In the genomic region with DNA sequence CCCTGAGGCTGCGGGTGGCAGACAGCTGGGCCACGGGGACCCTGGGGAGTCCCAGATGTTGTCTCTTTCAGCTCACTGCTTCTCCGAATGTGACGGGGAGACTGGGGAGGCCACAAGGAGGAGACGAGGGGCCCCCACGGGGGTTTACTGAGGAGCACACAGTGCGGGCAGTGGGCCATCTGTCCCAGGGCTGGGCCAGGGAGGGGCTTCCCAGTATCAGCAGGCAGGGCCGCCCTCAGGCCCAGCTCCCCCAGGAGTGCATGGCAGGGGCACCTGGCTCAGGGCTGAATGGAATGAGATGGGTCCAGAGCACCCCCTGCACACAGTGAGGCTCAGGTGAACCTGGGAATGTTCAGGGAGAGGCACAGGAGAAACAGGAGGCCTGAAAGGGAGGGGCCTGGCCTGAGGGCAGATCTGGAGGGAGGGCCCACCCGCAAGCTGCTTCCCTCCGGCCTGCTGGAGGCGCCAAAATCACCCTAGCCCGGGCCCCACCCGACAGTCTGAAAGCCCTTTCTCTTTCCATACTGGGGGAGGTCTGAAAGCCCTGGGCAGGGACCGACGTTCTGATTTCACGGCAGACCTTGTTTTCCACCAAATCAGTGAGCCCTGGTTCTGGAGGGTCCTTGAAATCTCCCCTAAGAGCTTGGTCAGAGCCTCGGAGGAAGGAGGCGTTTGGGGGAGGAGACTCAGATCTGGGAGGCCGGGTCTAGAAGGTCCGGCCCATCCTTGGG, we compare ENCODE assay signal across 7 cellular contexts. TPM values are rescaled to one million over a fixed set of nuclear protein-coding genes. Genes with fewer than 3 reads are reported as not detected.
A peak's percentile ranks its signal among the peaks of the same experiment; 100 is the strongest.
DNase-seq lines count a peak whose midpoint lies in the region; ATAC-seq and TF ChIP-seq lines count a peak whose summit lies in the region.

No MANE protein-coding gene starts in this region.

- H3K36me3 ChIP-seq in SJSA1 (no peaks in the 10 kb centered on the region), sigmoid colon (no peaks in the 10 kb centered on the region)

- intact Hi-C loops in sigmoid colon (cut with DNase I): no loop called here

- H3K4me3 ChIP-seq in SJSA1 (peak overlapping the region; percentile 24), fibroblast of villous mesenchyme (ENCODE audit: low read depth, low read length) (peak overlapping the region; percentile 51), sigmoid colon (peak overlapping the region in 2 of 4 donors; percentile 4 to 16)

- 14 to 26% methylated on average over 20 of the region's 20 CpGs for WGBS in sigmoid colon, 2 donors

- H3K9me3 ChIP-seq in SJSA1 (replicated peaks) (no peaks in the 10 kb centered on the region), sigmoid colon (no peaks in the 10 kb centered on the region)

- H3K4me1 ChIP-seq in SJSA1 (replicated peaks) (peaks cover 50% of the 10 kb centered on the region), sigmoid colon (peaks cover 0 to 58% (median 50%) of the 10 kb centered on the region in 4 donors)

- TF ChIP-seq CTCF in fibroblast of villous mesenchyme (IDR thresholded peaks at IDR 0.05; ENCODE audit: insufficient read depth, low read depth, low read length) (peak; percentile 47), sigmoid colon (IDR thresholded peaks at IDR 0.05) (no peak)

- H3K27me3 ChIP-seq in SJSA1 (replicated peaks) (no peaks in the 10 kb centered on the region), sigmoid colon (no peaks in the 10 kb centered on the region)

- peak; percentile 47 for ATAC-seq in GM21423 (IDR thresholded peaks at IDR 0.05; ENCODE audit: unreplicated experiment)
- ATAC-seq in HG03571 (IDR thresholded peaks at IDR 0.05; ENCODE audit: unreplicated experiment): peak; percentile 54

- H3K27ac ChIP-seq in SJSA1 (peak overlapping the region; percentile 88), sigmoid colon (peak overlapping the region; percentile 90 to 94 (median 90))

- no peak for TF ChIP-seq EP300 in sigmoid colon (IDR thresholded peaks at IDR 0.05)

- peak; percentile 83 to 91 for DNase-seq in SJSA1 (ENCODE audit: low read depth in 1 of 2, low spot score in 2 of 2)
- DNase-seq in fibroblast of villous mesenchyme (ENCODE audit: low read depth): peak; percentile 72
- DNase-seq in sigmoid colon: peak; percentile 80
- DNase-seq in activated CD4-positive, alpha-beta T cell treated with anti-CD3 and anti-CD28 coated beads for 4 hours: no peak

- TF ChIP-seq POLR2A in GM10847 (IDR thresholded peaks at IDR 0.05; ENCODE audit: extremely low read depth, insufficient read length): peak; percentile 18
- TF ChIP-seq POLR2A in sigmoid colon (IDR thresholded peaks at IDR 0.05): no peak

RNA-seq across cellular contexts. Expression of a gene that starts 35.5 kb away (rescaled TPM):
- 971 and 998 TPM in 2 replicates for total RNA-seq in SJSA1 (2014; rRNA removed; shearing (Covaris generic))
- total RNA-seq in fibroblast of villous mesenchyme (598 and 694 TPM in 2 replicates), sigmoid colon (1,000 to 10,000 TPM in 2 of 4 donors, 100 to 1,000 TPM in 2; 807 to 1,142 (median 1,007) TPM)
- 1,000 to 10,000 TPM; 1,787 to 2,683 (median 1,800) TPM for polyA plus RNA-seq in sigmoid colon

Comparison
In these comparisons a context has a peak if more than half of its experiments do, and no peak if none do; other contexts are left out.
1. DNase-seq: peak in SJSA1 (2 of 2), fibroblast of villous mesenchyme (single experiment) and sigmoid colon (single experiment); none in activated CD4-positive, alpha-beta T cell treated with anti-CD3 and anti-CD28 coated beads for 4 hours (0 of 2).